8 cellular contexts compared by ENCODE assay signal in genomic region chr1:19457555-19457954, GRCh38. TPM values are rescaled to one million over a fixed set of nuclear protein-coding genes. Genes with fewer than 3 reads are reported as not detected.
DNase-seq lines count a peak whose midpoint lies in the region; ATAC-seq and TF ChIP-seq lines count a peak whose summit lies in the region.
"Had no signal": no experiment of that assay in that cellular context is flagged by ENCODE, and none has a peak within 500 bp of the region (broad histone marks: within the 10 kb centered on the region; RNA-seq: fewer than 3 reads in every experiment).

No MANE protein-coding gene starts in this region.

- intact Hi-C loops in body of pancreas (cut with DNase I) = no loop called here
- intact Hi-C loops in CD14-positive monocyte (cut with micrococcal nuclease) = no loop called here

- peak; percentile 42 for DNase-seq in CD1c-positive myeloid dendritic cell (ENCODE audit: extremely low spot score)
- no peak for DNase-seq in endodermal cell
- no peak for DNase-seq in osteoblast (ENCODE audit: insufficient read length, low spot score, missing footprints)
- no peak for DNase-seq in activated gamma-delta T cell (lab: John Stamatoyannopoulos, UW)
- DNase-seq in body of pancreas = no peak
- no peak for DNase-seq in CD14-positive monocyte (ENCODE audit: low spot score)
- DNase-seq: stimulated activated naive CD4-positive, alpha-beta T cell had no signal

- H3K9ac ChIP-seq in HUES48 (ENCODE audit: low read depth, low read length) = no peak overlapping the region
- no peak overlapping the region for H3K9ac ChIP-seq in endodermal cell (ENCODE audit: extremely low read depth, low read length, poor library complexity, severe bottlenecking)

- H3K36me3 ChIP-seq in HUES48 (ENCODE audit: control insufficient read depth, insufficient read depth, low read length) = no peaks in the 10 kb centered on the region
- peaks cover 15% of the 10 kb centered on the region for H3K36me3 ChIP-seq in endodermal cell (ENCODE audit: control insufficient read depth, insufficient read depth, low read length)
- no peaks in the 10 kb centered on the region for H3K36me3 ChIP-seq in osteoblast (ENCODE audit: insufficient read depth, low read length)
- H3K36me3 ChIP-seq in body of pancreas (replicated peaks in 1 of 2; ENCODE audit: insufficient read depth in 1 of 2, low read depth in 2 of 2) = no peaks in the 10 kb centered on the region

- H3K36me3 Mint-ChIP-seq in endodermal cell (ENCODE audit: low read depth) = peaks cover 2% of the 10 kb centered on the region
- H3K36me3 Mint-ChIP-seq in CD14-positive monocyte = peaks cover 13 to 39% of the 10 kb centered on the region in 2 donors

- no peak for ATAC-seq in body of pancreas

- H3K27me3 Mint-ChIP-seq in endodermal cell (ENCODE audit: insufficient read depth) (no peaks in the 10 kb centered on the region), CD14-positive monocyte (ENCODE audit: low read depth in 3 of 3) (peaks cover 0 to 2% (median 0%) of the 10 kb centered on the region in 3 donors)

- 81 to 83% methylated on average over 8 of the region's 8 CpGs for WGBS in endodermal cell (ENCODE audit: insufficient coverage in 1 of 2, insufficient read length in 1 of 2), 2 experiments
- WGBS in body of pancreas, 2 donors = 87 to 92% methylated on average over 8 of the region's 8 CpGs

- peaks cover 96% of the 10 kb centered on the region for H3K79me2 ChIP-seq in osteoblast (ENCODE audit: insufficient read depth, low read length)

- H3K27ac Mint-ChIP-seq in endodermal cell (peak overlapping the region; percentile 80), CD14-positive monocyte (no peak overlapping the region)

- H2AFZ ChIP-seq in osteoblast (ENCODE audit: low read length) = no peak overlapping the region

- no peaks in the 10 kb centered on the region for H3K9me3 Mint-ChIP-seq in endodermal cell
- H3K9me3 Mint-ChIP-seq in CD14-positive monocyte = peaks cover 0 to 2% (median 0%) of the 10 kb centered on the region in 7 donors

- TF ChIP-seq CTCF in endodermal cell (conservative IDR thresholded peaks at IDR 0.05) (no peak), osteoblast (IDR thresholded peaks at IDR 0.05; ENCODE audit: extremely low read depth, low read depth, low read length) (no peak), body of pancreas (IDR thresholded peaks at IDR 0.05) (no peak), CD14-positive monocyte (IDR thresholded peaks at IDR 0.05) (no peak)

- peaks cover 65% of the 10 kb centered on the region for H4K20me1 ChIP-seq in osteoblast (ENCODE audit: insufficient read depth, low read length)

- H3K4me3 Mint-ChIP-seq in endodermal cell (no peak overlapping the region), CD14-positive monocyte (no peak overlapping the region)

- H3K4me1 Mint-ChIP-seq in endodermal cell = peaks cover 42% of the 10 kb centered on the region
- H3K4me1 Mint-ChIP-seq in CD14-positive monocyte = peaks cover 55% of the 10 kb centered on the region

- H3K4me2 ChIP-seq in osteoblast (ENCODE audit: insufficient read depth, low read length) = peak overlapping the region; percentile 65

- H3K4me3 ChIP-seq in HUES48 (ENCODE audit: low read depth, low read length) (0 out of 2 replicates have a peak overlapping the region, but pooled peaks have one; percentile 17), endodermal cell (ENCODE audit: low read length) (no peak overlapping the region), osteoblast (ENCODE audit: insufficient read depth, low read length) (peak overlapping the region; percentile 3), body of pancreas (no peak overlapping the region)

- H3K4me1 ChIP-seq in HUES48 (ENCODE audit: control insufficient read depth, insufficient read depth, low read length) (peaks cover 75% of the 10 kb centered on the region), endodermal cell (ENCODE audit: control insufficient read depth, insufficient read depth, low read length) (peaks cover 34% of the 10 kb centered on the region), osteoblast (ENCODE audit: insufficient read depth, low read length) (peaks cover 68% of the 10 kb centered on the region), body of pancreas (peaks cover 40% of the 10 kb centered on the region)

- H3K27ac ChIP-seq in HUES48 (ENCODE audit: low read depth, low read length) (peak overlapping the region; percentile 67), endodermal cell (ENCODE audit: low read depth, low read length) (no peak overlapping the region), osteoblast (ENCODE audit: low read depth, low read length) (peak overlapping the region; percentile 56), body of pancreas (no peak overlapping the region)

- H3K9me3 ChIP-seq in HUES48 (ENCODE audit: control insufficient read depth, insufficient read depth, low read length) = no peaks in the 10 kb centered on the region
- H3K9me3 ChIP-seq in endodermal cell (ENCODE audit: control insufficient read depth, low read length) = no peaks in the 10 kb centered on the region
- H3K9me3 ChIP-seq in osteoblast (ENCODE audit: low read depth, low read length) = no peaks in the 10 kb centered on the region
- no peaks in the 10 kb centered on the region for H3K9me3 ChIP-seq in body of pancreas

- no peaks in the 10 kb centered on the region for H3K27me3 ChIP-seq in HUES48 (ENCODE audit: control insufficient read depth, insufficient read depth, low read length)
- no peaks in the 10 kb centered on the region for H3K27me3 ChIP-seq in endodermal cell (ENCODE audit: control insufficient read depth, insufficient read depth, low read length, poor library complexity, severe bottlenecking)
- no peaks in the 10 kb centered on the region for H3K27me3 ChIP-seq in osteoblast (ENCODE audit: insufficient read depth, low read length)
- no peaks in the 10 kb centered on the region for H3K27me3 ChIP-seq in body of pancreas

- no peak for TF ChIP-seq POLR2A in body of pancreas (IDR thresholded peaks at IDR 0.05)

RNA-seq across cellular contexts. Expression of gene CAPZB, which starts 27.8 kb away (rescaled TPM):
- total RNA-seq in endodermal cell = 100 to 1,000 TPM; 334 to 362 TPM
- 254 TPM for polyA plus RNA-seq in endodermal cell (2013, experiment 1 of 2)
- polyA plus RNA-seq in endodermal cell (2013, experiment 2 of 2) = 240 TPM
- total RNA-seq in osteoblast = 217 and 224 TPM in 2 replicates
- total RNA-seq in body of pancreas = 10 to 100 TPM; 35.5 to 54.1 TPM
- polyA plus RNA-seq in CD14-positive monocyte = 100 to 1,000 TPM; 407 to 504 TPM

Comparison
In these comparisons a context has a peak if more than half of its experiments do, and no peak if none do; other contexts are left out.
1. H3K27ac ChIP-seq: peak in HUES48 (single experiment) and osteoblast (single experiment); none in endodermal cell (single experiment) and body of pancreas (0 of 4).
2. H3K4me3 ChIP-seq: peak in HUES48 (single experiment) and osteoblast (single experiment); none in endodermal cell (single experiment) and body of pancreas (0 of 2).